ENCODE assay signal across 23 cellular contexts in the genomic region with DNA sequence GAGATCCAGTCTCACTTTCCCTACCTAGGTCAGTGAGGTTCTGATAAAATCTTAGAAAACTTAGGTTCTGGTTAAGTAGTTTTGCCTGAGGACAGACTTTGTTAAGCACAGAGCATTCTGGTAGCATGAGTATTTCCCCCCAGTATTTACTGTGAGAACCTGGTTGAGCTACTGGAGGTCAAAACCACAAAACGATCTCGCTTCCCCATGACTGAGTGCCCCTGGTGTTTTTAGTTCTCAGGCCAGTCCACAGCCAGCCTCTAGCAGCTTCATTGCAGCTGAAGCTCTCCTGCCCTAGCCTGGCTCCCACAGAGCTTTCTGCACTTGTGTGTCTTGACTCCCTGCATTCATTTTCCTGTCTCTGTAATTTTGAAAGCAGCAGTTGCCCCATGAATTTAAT.
DNase-seq lines count a peak whose midpoint lies in the region; ATAC-seq and TF ChIP-seq lines count a peak whose summit lies in the region.
"Had no signal": no experiment of that assay in that cellular context is flagged by ENCODE, and none has a peak within 500 bp of the region (broad histone marks: within the 10 kb centered on the region; RNA-seq: fewer than 3 reads in every experiment).

No MANE protein-coding gene starts in this region.

- CTCF ChIA-PET in GM10248 (lab: Yijun Ruan, JAX) = interaction anchor here (0.8 to 3.1 kb wide), 9 partner anchors 9 to 167 kb away, joined by 3 to 15 read pairs (median 5); no protein-coding TSS in a partner anchor

- ATAC-seq in GM19467 (IDR thresholded peaks at IDR 0.05; ENCODE audit: unreplicated experiment) (peak; percentile 72), HG03103 (IDR thresholded peaks at IDR 0.05; ENCODE audit: low read depth, unreplicated experiment) (peak; percentile 62), HG02588 (IDR thresholded peaks at IDR 0.05; ENCODE audit: unreplicated experiment) (no peak)
- ATAC-seq: A549; activated naive CD8-positive, alpha-beta T cell treated with anti-CD3 and anti-CD28 coated beads, Interleukin-2, amount 50 U/mL, for 24 hours; activated T-helper 17 cell treated with anti-CD3 and anti-CD28 coated beads, Interleukin-2, amount 50 U/mL, for 72 hours; K562 had no signal

- POLR2A ChIA-PET in GM10248 (lab: Yijun Ruan, JAX) = no interaction called here

- DNase-seq in GM10248 (ENCODE audit: extremely low spot score) = peak; percentile 50
- DNase-seq in glomerular visceral epithelial cell (ENCODE audit: extremely low spot score) = peak; percentile 82
- no peak for DNase-seq in stimulated activated CD4-positive, alpha-beta T cell treated with anti-CD3 and anti-CD28 coated beads, Interleukin-4, amount 100 ng/mL, for 1 hour
- DNase-seq in activated CD4-positive, alpha-beta T cell treated with anti-CD3 and anti-CD28 coated beads for 1 hour = no peak
- no peak for DNase-seq in HK-2 (ENCODE audit: unreplicated experiment)
- DNase-seq: activated CD4-positive, CD25-positive, alpha-beta regulatory T cell treated with anti-CD3 and anti-CD28 coated beads, Interleukin-2, amount 50 U/mL, for 72 hours; activated naive CD8-positive, alpha-beta T cell treated with anti-CD3 and anti-CD28 coated beads, Interleukin-2, amount 50 U/mL, for 24 hours; C1 segment of cervical spinal cord; DMS 273 treated with DMSO at 0.1 percent for 48 hours; glutamatergic neuron; HCEC 1CT; immature natural killer cell; NCI-H2081 treated with DMSO at 0.1 percent for 48 hours; NCI-H526; stimulated activated naive CD4-positive, alpha-beta T cell; T-helper 9 cell; transverse colon had no signal

- no peak for TF ChIP-seq CTCF in GM10248 (IDR thresholded peaks at IDR 0.05; ENCODE audit: control extremely low read depth, extremely low read depth, low read depth, missing control alignments)

Comparison
In these comparisons a context has a peak if more than half of its experiments do, and no peak if none do; other contexts are left out.
1. DNase-seq: peak in GM10248 (single experiment) and glomerular visceral epithelial cell (single experiment); none in stimulated activated CD4-positive, alpha-beta T cell treated with anti-CD3 and anti-CD28 coated beads, Interleukin-4, amount 100 ng/mL, for 1 hour (single experiment), activated CD4-positive, alpha-beta T cell treated with anti-CD3 and anti-CD28 coated beads for 1 hour (single experiment) and HK-2 (single experiment).